In the genomic region with DNA sequence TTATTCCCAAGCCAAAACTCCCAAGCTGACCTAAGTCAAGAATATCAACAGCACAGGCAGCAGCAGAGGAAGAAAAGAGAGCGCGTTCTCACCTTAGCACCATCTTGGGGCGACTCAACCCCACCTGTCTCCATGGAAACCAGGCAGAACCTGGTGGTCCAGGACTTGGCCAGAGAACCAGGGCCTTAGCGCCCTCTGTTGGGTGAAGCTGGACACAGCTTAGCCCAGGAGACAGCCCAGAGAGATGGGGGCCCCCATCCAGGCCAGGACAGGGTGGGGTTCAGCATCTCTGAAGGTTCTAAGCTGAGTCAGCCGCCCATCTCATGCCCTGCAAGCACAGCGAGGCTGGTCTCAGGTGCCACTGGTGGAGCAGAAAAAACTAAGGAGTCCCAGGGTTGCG, we compare ENCODE assay signal across 11 cellular contexts.
DNase-seq lines count a peak whose midpoint lies in the region; ATAC-seq, FAIRE-seq and TF ChIP-seq lines count a peak whose summit lies in the region.
"Had no signal": no experiment of that assay in that cellular context is flagged by ENCODE, and none has a peak within 500 bp of the region (broad histone marks: within the 10 kb centered on the region; RNA-seq: fewer than 3 reads in every experiment).

No MANE protein-coding gene starts in this region.

- no peaks in the 10 kb centered on the region for H3K36me3 ChIP-seq in HepG2 (replicated peaks in 1 of 2; ENCODE audit: control insufficient read depth in 1 of 2, insufficient read depth in 2 of 2, low read length in 2 of 2)
- H3K36me3 ChIP-seq in pancreas: no peaks in the 10 kb centered on the region

- no peak overlapping the region for H2AFZ ChIP-seq in HepG2 (ENCODE audit: low read length)

- TF ChIP-seq EP300 in HepG2 (IDR thresholded peaks at IDR 0.05; ENCODE audit: low read depth in 2 of 2, low read length in 2 of 2) (no peak), HepG2 (CRISPR knock-in tag; IDR thresholded peaks at IDR 0.05; ENCODE audit: borderline replicate concordance) (no peak)

- no peak overlapping the region for H3K4me3 ChIP-seq in HepG2 (replicated peaks in 1 of 3; ENCODE audit: insufficient read depth in 1 of 3, low read depth in 2 of 3, low read length in 3 of 3)
- no peak overlapping the region for H3K4me3 ChIP-seq in pancreas
- H3K4me3 ChIP-seq: lung had no signal

- no TSS peak for BruUV-seq in Calu3 (replicated peaks; lab: Mats Ljungman, UMichigan)
- BruUV-seq in HepG2 (replicated peaks; lab: Mats Ljungman, UMichigan): no TSS peak

- CTCF ChIA-PET in Calu3 (lab: Charles Lee) (interaction anchor here (0.6 kb wide), 3 partner anchors 9 to 289 kb away, joined by 3 to 4 read pairs (median 3); no protein-coding TSS in a partner anchor), HepG2 (lab: Yijun Ruan, JAX; ENCODE audit: low intra/inter-chr PET ratio, low total read pairs) (interaction anchor here (1.3 kb wide), 1 partner anchor 99 kb away, joined by 4 read pairs; no protein-coding TSS in a partner anchor)
- CTCF ChIA-PET in activated CD4-positive, alpha-beta memory T cell treated with anti-CD3 and anti-CD28 coated beads for 36 hours (lab: Charles Lee): interaction anchor here (0.9 to 1.4 kb wide), 2 partner anchors 59 to 99 kb away, joined by 3 to 7 read pairs; no protein-coding TSS in a partner anchor

- no peak for TF ChIP-seq POLR2A in HepG2 (IDR thresholded peaks at IDR 0.05; ENCODE audit: insufficient read depth in 1 of 2, low read depth in 2 of 2, low read length in 2 of 2)

- intact Hi-C loops in Calu3 (cut with micrococcal nuclease; ENCODE audit: unreplicated experiment): loop anchor here (5.0 kb wide), 1 partner anchor 97 kb away; no protein-coding TSS in a partner anchor
- intact Hi-C loops in activated CD4-positive, alpha-beta memory T cell treated with anti-CD3 and anti-CD28 coated beads for 36 hours (cut with micrococcal nuclease): no loop called here
- intact Hi-C loops in HepG2 (cut with micrococcal nuclease; ENCODE audit: unreplicated experiment): no loop called here
- intact Hi-C loops in pancreas (cut with DNase I): no loop called here

- H3K9me3 ChIP-seq in HepG2 (ENCODE audit: low read length) (no peaks in the 10 kb centered on the region), pancreas (no peaks in the 10 kb centered on the region)

- WGBS in HepG2 (ENCODE audit: low lambda C conversion rate): 55% methylated on average over 4 of the region's 7 CpGs
- 30 to 35% methylated on average over 7 of the region's 7 CpGs for WGBS in pancreas, 2 donors

- no peaks in the 10 kb centered on the region for H3K9me3 Mint-ChIP-seq in Calu3 (ENCODE audit: low read depth, unreplicated experiment)
- no peaks in the 10 kb centered on the region for H3K9me3 Mint-ChIP-seq in activated CD4-positive, alpha-beta memory T cell treated with anti-CD3 and anti-CD28 coated beads for 36 hours
- H3K9me3 Mint-ChIP-seq: activated naive CD4-positive, alpha-beta T cell treated with anti-CD3 and anti-CD28 coated beads, Interleukin-2, amount 50 U/mL, for 72 hours had no signal

- DNase-seq in Calu3: peak; percentile 20
- peak; percentile 28 for DNase-seq in GM20000 (ENCODE audit: low spot score)
- peak; percentile 16 for DNase-seq in activated CD4-positive, alpha-beta memory T cell treated with anti-CD3 and anti-CD28 coated beads for 36 hours
- peak; percentile 8 for DNase-seq in HepG2 (ENCODE audit: low spot score)
- no peak for DNase-seq in pancreas
- DNase-seq in NCI-H2081 treated with DMSO at 0.1 percent for 48 hours (lab: John Stamatoyannopoulos, UW): no peak
- DNase-seq: NCI-H146 had no signal

- in situ Hi-C loops in HepG2 (cut with HindIII; ENCODE audit: extremely low pct_ligation_motif_present, low pct_unique_long_range_greater_than_20kb): no loop called here

- TF ChIP-seq RAD21 in HepG2 (CRISPR knock-in tag; IDR thresholded peaks at IDR 0.05): no peak

- peak; percentile 76 for ATAC-seq in HepG2
- ATAC-seq in pancreas: no peak
- ATAC-seq in GM19023 (IDR thresholded peaks at IDR 0.05; ENCODE audit: unreplicated experiment): no peak
- ATAC-seq in HG03460 (IDR thresholded peaks at IDR 0.05; ENCODE audit: unreplicated experiment): no peak

- no peaks in the 10 kb centered on the region for H3K4me1 ChIP-seq in HepG2 (ENCODE audit: insufficient read depth, low read length)
- no peaks in the 10 kb centered on the region for H3K4me1 ChIP-seq in pancreas

- no peak overlapping the region for H3K27ac Mint-ChIP-seq in Calu3 (ENCODE audit: unreplicated experiment)
- no peak overlapping the region for H3K27ac Mint-ChIP-seq in activated CD4-positive, alpha-beta memory T cell treated with anti-CD3 and anti-CD28 coated beads for 36 hours
- H3K27ac Mint-ChIP-seq: activated naive CD4-positive, alpha-beta T cell treated with anti-CD3 and anti-CD28 coated beads, Interleukin-2, amount 50 U/mL, for 72 hours had no signal

- peaks cover 43% of the 10 kb centered on the region for H3K27me3 Mint-ChIP-seq in Calu3 (ENCODE audit: unreplicated experiment)
- H3K27me3 Mint-ChIP-seq in activated CD4-positive, alpha-beta memory T cell treated with anti-CD3 and anti-CD28 coated beads for 36 hours: peaks cover 4% of the 10 kb centered on the region

- H3K9ac ChIP-seq in HepG2 (ENCODE audit: insufficient read depth, low read depth, low read length): no peak overlapping the region

- POLR2A ChIA-PET in activated CD4-positive, alpha-beta memory T cell treated with anti-CD3 and anti-CD28 coated beads for 36 hours (lab: Charles Lee): no interaction called here
- POLR2A ChIA-PET in HepG2 (lab: Yijun Ruan, JAX): no interaction called here

- no peak overlapping the region for H3K4me3 Mint-ChIP-seq in Calu3 (ENCODE audit: low read depth, unreplicated experiment)
- no peak overlapping the region for H3K4me3 Mint-ChIP-seq in activated CD4-positive, alpha-beta memory T cell treated with anti-CD3 and anti-CD28 coated beads for 36 hours

- no peaks in the 10 kb centered on the region for H3K36me3 Mint-ChIP-seq in Calu3 (ENCODE audit: insufficient read depth, unreplicated experiment)
- H3K36me3 Mint-ChIP-seq in activated CD4-positive, alpha-beta memory T cell treated with anti-CD3 and anti-CD28 coated beads for 36 hours: no peaks in the 10 kb centered on the region
- H3K36me3 Mint-ChIP-seq: activated naive CD4-positive, alpha-beta T cell treated with anti-CD3 and anti-CD28 coated beads, Interleukin-2, amount 50 U/mL, for 72 hours had no signal

- no peak overlapping the region for H3K27ac ChIP-seq in HepG2 (ENCODE audit: extremely low read length, insufficient read depth, low read length)
- H3K27ac ChIP-seq in pancreas: no peak overlapping the region

- no peaks in the 10 kb centered on the region for H3K79me2 ChIP-seq in HepG2 (ENCODE audit: insufficient read depth, low read length)

- H3K27me3 ChIP-seq in HepG2 (ENCODE audit: control insufficient read depth in 1 of 2, insufficient read depth in 2 of 2, low read length in 2 of 2) (peaks cover 0 to 1% of the 10 kb centered on the region in 2 experiments; a peak in 2 of 5 replicates), pancreas (no peaks in the 10 kb centered on the region)

- no peaks in the 10 kb centered on the region for H3K4me1 Mint-ChIP-seq in Calu3 (ENCODE audit: low read depth, unreplicated experiment)
- no peaks in the 10 kb centered on the region for H3K4me1 Mint-ChIP-seq in activated CD4-positive, alpha-beta memory T cell treated with anti-CD3 and anti-CD28 coated beads for 36 hours (ENCODE audit: low read depth)

- FAIRE-seq in HepG2 (lab: Jason Lieb, UNC) (no peak), pancreas (lab: Jason Lieb, UNC) (no peak)

- TF ChIP-seq CTCF in Calu3 (IDR thresholded peaks at IDR 0.05; ENCODE audit: unreplicated experiment): peak; percentile 37
- TF ChIP-seq CTCF in GM20000 (IDR thresholded peaks at IDR 0.05; ENCODE audit: extremely low read depth, missing control alignments): peak; percentile 46
- TF ChIP-seq CTCF in HepG2 (CRISPR knock-in tag; IDR thresholded peaks at IDR 0.05): peak; percentile 52
- TF ChIP-seq CTCF in pancreas (IDR thresholded peaks at IDR 0.05): peak in 1 of 4 donors; percentile 6

- no peaks in the 10 kb centered on the region for H4K20me1 ChIP-seq in HepG2 (ENCODE audit: insufficient read depth, low read length)

- H3K4me2 ChIP-seq in HepG2 (ENCODE audit: low read depth, low read length): no peak overlapping the region

TF ChIP-seq in HepG2, 621 proteins besides CTCF, POLR2A, EP300 and RAD21:
- TF ChIP-seq STAG1 (CRISPR knock-in tag; IDR thresholded peaks at IDR 0.05): peak; percentile 22; the same call in 1 of the 2 replicates
- no peak for TF ChIP-seq ZNF577 (CRISPR knock-in tag; IDR thresholded peaks at IDR 0.05; ENCODE audit: borderline replicate concordance, low read depth)
- no peak for TF ChIP-seq CC2D1A (CRISPR knock-in tag; IDR thresholded peaks at IDR 0.05)
- no peak for TF ChIP-seq STAT5B (CRISPR knock-in tag; IDR thresholded peaks at IDR 0.05)
- TF ChIP-seq HNF4G (IDR thresholded peaks at IDR 0.05; ENCODE audit: borderline replicate concordance, low read depth, low read length): no peak
- TF ChIP-seq HNF4G (CRISPR knock-in tag; IDR thresholded peaks at IDR 0.05; ENCODE audit: borderline replicate concordance, low read depth): no peak
- no peak for TF ChIP-seq PAWR (CRISPR knock-in tag; IDR thresholded peaks at IDR 0.05; ENCODE audit: borderline replicate concordance)
- TF ChIP-seq, protein P1, sequence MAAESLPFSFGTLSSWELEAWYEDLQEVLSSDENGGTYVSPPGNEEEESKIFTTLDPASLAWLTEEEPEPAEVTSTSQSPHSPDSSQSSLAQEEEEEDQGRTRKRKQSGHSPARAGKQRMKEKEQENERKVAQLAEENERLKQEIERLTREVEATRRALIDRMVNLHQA (CRISPR knock-in tag; IDR thresholded peaks at IDR 0.05): no peak
- TF ChIP-seq ZNF205 (CRISPR knock-in tag; IDR thresholded peaks at IDR 0.05): no peak
TF ChIP-seq in HepG2: peak in this region for 1.

Comparison
In these comparisons a context has a peak if more than half of its experiments do, and no peak if none do; other contexts are left out.
1. DNase-seq: peak in Calu3 (single experiment), GM20000 (single experiment), activated CD4-positive, alpha-beta memory T cell treated with anti-CD3 and anti-CD28 coated beads for 36 hours (single experiment) and HepG2 (single experiment); none in pancreas (0 of 6) and NCI-H2081 treated with DMSO at 0.1 percent for 48 hours (single experiment).